In the genomic region with DNA sequence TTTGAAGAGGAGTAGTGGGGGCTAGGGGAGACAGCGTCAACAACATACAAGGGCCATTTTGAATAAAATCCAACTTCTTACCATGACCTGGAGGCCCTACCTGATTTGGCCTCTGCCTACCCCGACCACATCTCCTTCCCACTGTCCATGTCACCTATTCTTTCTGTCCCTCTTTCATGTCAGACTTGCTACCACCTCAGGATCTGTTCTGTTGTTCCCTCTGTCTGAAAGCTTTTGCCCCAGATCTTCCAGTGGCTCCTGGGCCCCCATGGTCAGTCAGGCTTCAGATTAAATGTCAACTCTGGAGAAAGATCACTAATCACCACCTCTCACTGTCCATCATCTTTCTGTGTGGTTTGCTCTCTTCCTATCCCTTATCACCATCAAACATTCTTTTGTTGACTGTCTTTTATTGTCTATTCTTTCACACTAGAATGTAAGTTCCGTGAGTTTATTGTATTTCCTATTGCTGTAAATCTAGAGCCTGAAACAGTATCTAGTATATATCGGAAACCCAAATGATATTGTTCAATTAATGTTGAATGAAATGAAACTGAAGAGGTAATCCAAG, we compare ENCODE assay signal across 8 cellular contexts. TPM values are rescaled to one million over a fixed set of nuclear protein-coding genes. Genes with fewer than 3 reads are reported as not detected.
DNase-seq lines count a peak whose midpoint lies in the region; ATAC-seq, FAIRE-seq and TF ChIP-seq lines count a peak whose summit lies in the region.

No MANE protein-coding gene starts in this region.

- H2BK5ac ChIP-seq in H1 (ENCODE audit: low read depth, low read length), result no peak overlapping the region

- no TSS peak for BruUV-seq in Caco-2 (replicated peaks; lab: Mats Ljungman, UMichigan)
- BruUV-seq in PC-3 (replicated peaks; lab: Mats Ljungman, UMichigan), result no TSS peak

- no peak overlapping the region for H4K8ac ChIP-seq in H1 (ENCODE audit: extremely low read depth, insufficient read depth, low read length)

- H3K27ac Mint-ChIP-seq in Caco-2 (ENCODE audit: unreplicated experiment), result peak overlapping the region; percentile 79

- H3K4ac ChIP-seq in H1 (replicated peaks; ENCODE audit: insufficient read length, low read depth, low read length), result no peak overlapping the region

- no peak for TF ChIP-seq RAD21 in H1 (IDR thresholded peaks at IDR 0.05 in 1 of 2, conservative IDR thresholded peaks at IDR 0.05 in 1 of 2; ENCODE audit: low read depth in 2 of 2, low read length in 2 of 2)

- H3K56ac ChIP-seq in H1 (replicated peaks; ENCODE audit: insufficient read length, low read depth, low read length), result no peak overlapping the region

- no peaks in the 10 kb centered on the region for H3K9me3 Mint-ChIP-seq in Caco-2 (ENCODE audit: unreplicated experiment)

- H3K27me3 Mint-ChIP-seq in Caco-2 (ENCODE audit: insufficient read depth, unreplicated experiment), result peaks cover 3% of the 10 kb centered on the region

- H3K9me3 ChIP-seq in Caco-2 (no peaks in the 10 kb centered on the region), PC-3 (ENCODE audit: low read length) (no peaks in the 10 kb centered on the region), H1 (ENCODE audit: insufficient read depth in 2 of 2, low read depth in 1 of 2, low read length in 1 of 2) (no peaks in the 10 kb centered on the region), parathyroid adenoma (ENCODE audit: control insufficient read depth, low read length) (no peaks in the 10 kb centered on the region)

- H3K9me2 ChIP-seq in PC-3 (replicated peaks; ENCODE audit: low read length), result no peaks in the 10 kb centered on the region

- no peaks in the 10 kb centered on the region for H3K23me2 ChIP-seq in H1 (ENCODE audit: low read depth, low read length)

- H2AFZ ChIP-seq in PC-3 (ENCODE audit: low read length), result peak overlapping the region; percentile 96
- H2AFZ ChIP-seq in H1 (ENCODE audit: low read length), result peak overlapping the region; percentile 96; the same call in 1 of the 2 replicates
- H2AFZ ChIP-seq in parathyroid adenoma, result peak overlapping the region; percentile 98

- TF ChIP-seq CTCF in Caco-2 (IDR thresholded peaks at IDR 0.05; ENCODE audit: insufficient read depth in 1 of 2, low read depth in 1 of 2, low read length in 1 of 2, severe bottlenecking in 1 of 2, unreplicated experiment in 1 of 2) (no peak), PC-3 (conservative IDR thresholded peaks at IDR 0.05; ENCODE audit: low read depth, low read length) (no peak), H1 (IDR thresholded peaks at IDR 0.05; ENCODE audit: control extremely low read depth in 1 of 3, insufficient read depth in 1 of 3, low read depth in 1 of 3, low read length in 3 of 3) (no peak), parathyroid adenoma (IDR thresholded peaks at IDR 0.05) (no peak)

- H3K9ac ChIP-seq in PC-3 (ENCODE audit: low read length) (peak overlapping the region; percentile 93; the same call in 1 of the 2 replicates), H1 (replicated peaks in 1 of 4; ENCODE audit: extremely low read depth in 1 of 4, low read depth in 3 of 4, low read length in 3 of 4) (no peak overlapping the region), parathyroid adenoma (no peak overlapping the region)

- no peak overlapping the region for H3K23ac ChIP-seq in H1 (ENCODE audit: insufficient read length)

- H2BK120ac ChIP-seq in H1 (replicated peaks; ENCODE audit: low read depth, low read length), result no peak overlapping the region

- no peak overlapping the region for H4K5ac ChIP-seq in H1 (ENCODE audit: insufficient read length, low read depth, low read length)

- peaks cover 6% of the 10 kb centered on the region; the same call in 1 of the 2 replicates for H3K79me1 ChIP-seq in H1 (ENCODE audit: low read depth, low read length)

- peak overlapping the region; percentile 99 for H3K4me3 Mint-ChIP-seq in Caco-2 (ENCODE audit: unreplicated experiment)

- H3K4me1 Mint-ChIP-seq in Caco-2 (ENCODE audit: low read depth, unreplicated experiment), result peaks cover 33% of the 10 kb centered on the region

- H2BK12ac ChIP-seq in H1 (ENCODE audit: low read depth, low read length), result no peak overlapping the region

- no peak overlapping the region for H2BK15ac ChIP-seq in H1 (ENCODE audit: low read length)

- POLR2A ChIA-PET in Caco-2 (lab: Charles Lee) (no interaction called here), PC-3 (lab: Charles Lee; ENCODE audit: unreplicated experiment) (no interaction called here), H1 (lab: Charles Lee; ENCODE audit: partially characterized antibody) (interaction anchor here (0.6 to 1.7 kb wide), 4 partner anchors 9 to 31 kb away, joined by 4 to 8 read pairs (median 7); partner anchors contain the start of gene APC)

- no peak for FAIRE-seq in H1 (lab: Jason Lieb, UNC)

- H3K4me1 ChIP-seq in Caco-2 (peaks cover 20% of the 10 kb centered on the region), PC-3 (ENCODE audit: insufficient read depth, low read length) (peaks cover 13% of the 10 kb centered on the region), H1 (replicated peaks in 1 of 4; ENCODE audit: control insufficient read depth in 3 of 4, insufficient read depth in 4 of 4, low read length in 3 of 4) (peaks cover 0 to 3% (median 0%) of the 10 kb centered on the region in 4 experiments; a peak in 2 of 7 replicates), parathyroid adenoma (peaks cover 11% of the 10 kb centered on the region)

- H4K20me1 ChIP-seq in PC-3 (ENCODE audit: low read length) (no peaks in the 10 kb centered on the region), H1 (replicated peaks in 1 of 2; ENCODE audit: control insufficient read depth in 1 of 2, insufficient read depth in 2 of 2, low read length in 2 of 2) (peaks cover 0 to 2% of the 10 kb centered on the region in 2 experiments)

- H3K27me3 ChIP-seq in Caco-2 (replicated peaks; ENCODE audit: control insufficient read depth, insufficient read depth, low read length) (no peaks in the 10 kb centered on the region), PC-3 (ENCODE audit: low read length) (no peaks in the 10 kb centered on the region), H1 (replicated peaks in 1 of 4; ENCODE audit: control insufficient read depth in 3 of 4, extremely low read depth in 1 of 4, insufficient read depth in 3 of 4, low read length in 3 of 4) (no peaks in the 10 kb centered on the region), parathyroid adenoma (ENCODE audit: control insufficient read depth, insufficient read depth, low read length) (no peaks in the 10 kb centered on the region)

- CTCF ChIA-PET in Caco-2 (lab: Charles Lee), result interaction anchor here (1.7 kb wide), 1 partner anchor 15 kb away, joined by 11 read pairs; no protein-coding TSS in a partner anchor
- CTCF ChIA-PET in PC-3 (lab: Charles Lee), result no interaction called here
- CTCF ChIA-PET in H1 (lab: Charles Lee; ENCODE audit: partially characterized antibody), result no interaction called here

- no peak for DNase-seq in Caco-2
- no peak for DNase-seq in PC-3
- no peak for DNase-seq in H1 (ENCODE audit: low read depth in 1 of 2, low spot score in 2 of 2)
- no peak for DNase-seq in NOMO-1 treated with dmso at 0.1 percent for 144 hours (lab: John Stamatoyannopoulos, UW; ENCODE audit: unreplicated experiment)
- DNase-seq in stimulated activated CD4-positive, alpha-beta T cell treated with anti-CD3 and anti-CD28 coated beads, Interleukin-2, amount 100 ng/mL, for 48 hours, result no peak

- ATAC-seq in PC-3 (no peak), GM18858 (IDR thresholded peaks at IDR 0.05; ENCODE audit: unreplicated experiment) (no peak), GM21526 (IDR thresholded peaks at IDR 0.05; ENCODE audit: low FRiP score, unreplicated experiment) (no peak)

- H3K18ac ChIP-seq in H1 (ENCODE audit: extremely low read depth, low read length), result no peak overlapping the region

- H3K36me3 Mint-ChIP-seq in Caco-2 (ENCODE audit: insufficient read depth, unreplicated experiment), result peaks cover 16% of the 10 kb centered on the region

- H2AK5ac ChIP-seq in H1 (ENCODE audit: low read depth, low read length), result no peak overlapping the region

- no peak overlapping the region for H4K91ac ChIP-seq in H1 (replicated peaks; ENCODE audit: insufficient read length, low read length)

- H3K79me2 ChIP-seq in PC-3 (ENCODE audit: low read length) (peaks cover 41% of the 10 kb centered on the region), H1 (ENCODE audit: control insufficient read depth in 1 of 2, insufficient read depth in 2 of 2, low read length in 2 of 2) (peaks cover 3 to 34% of the 10 kb centered on the region in 2 experiments; a peak in 2 of 4 replicates), parathyroid adenoma (peaks cover 41% of the 10 kb centered on the region)

- H3K4me3 ChIP-seq in Caco-2 (ENCODE audit: low read depth, low read length), result peak overlapping the region; percentile 81
- H3K4me3 ChIP-seq in PC-3 (ENCODE audit: low read length), result peak overlapping the region; percentile 99
- H3K4me3 ChIP-seq in H1 (ENCODE audit: extremely low read depth in 1 of 4, insufficient read depth in 2 of 4, low read depth in 3 of 4, low read length in 4 of 4), result no peak overlapping the region
- peak overlapping the region; percentile 88 for H3K4me3 ChIP-seq in parathyroid adenoma (ENCODE audit: low read depth, low read length)

- no peak for TF ChIP-seq POLR2A in H1 (IDR thresholded peaks at IDR 0.05; ENCODE audit: control extremely low read depth in 1 of 2, low read depth in 2 of 2, low read length in 2 of 2)

- H3K4me2 ChIP-seq in PC-3 (ENCODE audit: low read length) (peak overlapping the region; percentile 79), H1 (ENCODE audit: insufficient read depth in 1 of 2, low read depth in 2 of 2, low read length in 2 of 2) (peak overlapping the region in 1 of 2 experiments; percentile 74; a peak in 1 of 4 replicates), parathyroid adenoma (ENCODE audit: low read length) (peak overlapping the region; percentile 88)

- H2BK20ac ChIP-seq in H1 (ENCODE audit: low read length), result no peak overlapping the region

- H3K36me3 ChIP-seq in Caco-2 (ENCODE audit: control insufficient read depth, insufficient read depth, low read length), result no peaks in the 10 kb centered on the region
- H3K36me3 ChIP-seq in PC-3 (ENCODE audit: low read depth, low read length), result no peaks in the 10 kb centered on the region
- no peaks in the 10 kb centered on the region for H3K36me3 ChIP-seq in H1 (ENCODE audit: control insufficient read depth in 2 of 4, insufficient read depth in 4 of 4, low read length in 3 of 4)
- no peaks in the 10 kb centered on the region for H3K36me3 ChIP-seq in parathyroid adenoma (ENCODE audit: control insufficient read depth, insufficient read depth, low read length)

- 96% methylated on average over 4 of the region's 4 CpGs; no CpG with 5 or more reads in 1 of the 2 experiments for WGBS in H1 (ENCODE audit: extremely low coverage in 1 of 2, insufficient coverage in 1 of 2, insufficient read length in 1 of 2, insufficient replicate concordance in 2 of 2, low coverage in 1 of 2, low lambda C conversion rate in 2 of 2, missing lambda C conversion rate in 1 of 2), 2 experiments

- H3K14ac ChIP-seq in H1 (ENCODE audit: insufficient read length), result no peak overlapping the region

- no peaks in the 10 kb centered on the region for H3F3A ChIP-seq in PC-3 (ENCODE audit: low read length, unreplicated experiment)

- H3K27ac ChIP-seq in PC-3 (ENCODE audit: low read length) (no peak overlapping the region), H1 (ENCODE audit: low read depth, low read length) (no peak overlapping the region), parathyroid adenoma (no peak overlapping the region)

- no peak for TF ChIP-seq EP300 in H1 (IDR thresholded peaks at IDR 0.05; ENCODE audit: borderline replicate concordance in 1 of 2, low read depth in 2 of 2, low read length in 2 of 2)

- intact Hi-C loops in Caco-2 (cut with micrococcal nuclease; ENCODE audit: unreplicated experiment), result loop anchor here (5.0 to 10.0 kb wide), 4 partner anchors 41 to 261 kb away; partner anchors contain the start of genes REEP5 and SRP19
- intact Hi-C loops in PC-3 (cut with micrococcal nuclease), result loop anchor here (2.0 kb wide), 2 partner anchors 28 to 50 kb away; no protein-coding TSS in a partner anchor

RNA-seq across cellular contexts. Expression of gene APC, which starts 31.2 kb away (rescaled TPM):
- total RNA-seq in Caco-2 (2022), result 27.5 and 28.6 TPM in 2 replicates
- total RNA-seq in PC-3 (2014; rRNA removed), result 31.0 and 31.7 TPM in 2 replicates
- total RNA-seq in H1 (2021; fragmentation: NEBNext Ultra II Directional; extraction: Animal tissue kit (Norgen Biotek cat#: 25700)), result 41.9 and 44.0 TPM in 2 replicates
- polyA plus RNA-seq in H1 (2011; rRNA removed), result 6.8 and 7.0 TPM in 2 replicates
- 8.1 TPM for polyA plus RNA-seq in H1 (2011; cell fraction: cytosol; rRNA removed)
- 16.8 TPM for polyA plus RNA-seq in H1 (2011; cell fraction: nucleus; rRNA removed)
- polyA plus RNA-seq in H1 (2012, experiment 1 of 2), result 8.9 to 13.5 TPM (median 10.8 TPM) in 4 replicates
- 0.73 TPM for polyA plus RNA-seq in H1 (2012, experiment 2 of 2)
- 21.4 TPM for polyA plus RNA-seq in H1 (2013, experiment 1 of 2)
- polyA plus RNA-seq in H1 (2013, experiment 2 of 2), result 20.6 TPM
- polyA minus RNA-seq in H1 (2011; rRNA and poly(A)+ RNA removed), result 38.3 and 50.9 TPM in 2 replicates
- polyA minus RNA-seq in H1 (2011; cell fraction: cytosol; rRNA and poly(A)+ RNA removed), result 30.4 TPM
- polyA minus RNA-seq in H1 (2011; cell fraction: nucleus; rRNA and poly(A)+ RNA removed), result 120 TPM

Comparison
In these comparisons a context has a peak if more than half of its experiments do, and no peak if none do; other contexts are left out.
1. H3K4me3 ChIP-seq: peak in Caco-2 (single experiment), PC-3 (single experiment) and parathyroid adenoma (single experiment); none in H1 (0 of 4).
2. Peak in every context shown above with its lines, with median percentiles within 50 percentile points of each other: H2AFZ ChIP-seq.